Comparison of ENCODE assay signal across 8 cellular contexts in genomic region chr20:17614176-17614811, GRCh38. TPM values are rescaled to one million over a fixed set of nuclear protein-coding genes. Genes with fewer than 3 reads are reported as not detected.
A peak's percentile ranks its signal among the peaks of the same experiment; 100 is the strongest.
DNase-seq lines count a peak whose midpoint lies in the region; ATAC-seq and TF ChIP-seq lines count a peak whose summit lies in the region.

No MANE protein-coding gene starts in this region.

- H3K4me3 ChIP-seq in gastroesophageal sphincter (peak overlapping the region in 1 of 2 donors; percentile 22), gastrocnemius medialis (peak overlapping the region in 1 of 4 donors; percentile 13)

- TF ChIP-seq EP300 in gastroesophageal sphincter (IDR thresholded peaks at IDR 0.05), result no peak

- peak; percentile 70 for ATAC-seq in gastroesophageal sphincter
- ATAC-seq in gastrocnemius medialis, result peak; percentile 24 to 36
- no peak for ATAC-seq in HG03108 (IDR thresholded peaks at IDR 0.05; ENCODE audit: unreplicated experiment)
- ATAC-seq in GM18519 (IDR thresholded peaks at IDR 0.05; ENCODE audit: low FRiP score, unreplicated experiment), result no peak

- in situ Hi-C loops in gastrocnemius medialis (cut with MboI; ENCODE audit: low sequenced_read_pairs in 4 of 4), result no loop called here

- peaks cover 6 to 89% (median 60%) of the 10 kb centered on the region in 3 donors for H3K4me1 ChIP-seq in gastroesophageal sphincter
- H3K4me1 ChIP-seq in gastrocnemius medialis, result peaks cover 0 to 7% of the 10 kb centered on the region in 2 donors

- peaks cover 0 to 65% of the 10 kb centered on the region in 2 donors for H3K36me3 ChIP-seq in gastroesophageal sphincter
- peaks cover 0 to 10% of the 10 kb centered on the region in 2 donors for H3K36me3 ChIP-seq in gastrocnemius medialis

- H3K9me3 ChIP-seq in gastroesophageal sphincter (no peaks in the 10 kb centered on the region), gastrocnemius medialis (no peaks in the 10 kb centered on the region)

- TF ChIP-seq POLR2A in gastroesophageal sphincter (IDR thresholded peaks at IDR 0.05), result peak; percentile 8 to 11
- no peak for TF ChIP-seq POLR2A in gastrocnemius medialis (IDR thresholded peaks at IDR 0.05)

- TF ChIP-seq CTCF in gastroesophageal sphincter (IDR thresholded peaks at IDR 0.05) (no peak), gastrocnemius medialis (IDR thresholded peaks at IDR 0.05 in 4 of 5, conservative IDR thresholded peaks at IDR 0.05 in 1 of 5) (no peak)

- peak overlapping the region; percentile 35 to 86 (median 85) for H3K27ac ChIP-seq in gastroesophageal sphincter
- peak overlapping the region; percentile 34 to 54 (median 38) for H3K27ac ChIP-seq in gastrocnemius medialis

- intact Hi-C loops in gastrocnemius medialis (cut with DNase I; ENCODE audit: low total_unique reads), result loop anchor here (5.0 kb wide), 1 partner anchor 42 kb away; the partner anchor contains the start of gene DSTN

- WGBS in gastroesophageal sphincter (ENCODE audit: low coverage in 1 of 2), 2 donors, result 22 to 34% methylated on average over 8 to 15 of the region's 20 CpGs

- peak; percentile 74 for DNase-seq in GM03348 (ENCODE audit: low spot score)
- DNase-seq in gastrocnemius medialis, result peak; percentile 44 to 63
- no peak for DNase-seq in CD1c-positive myeloid dendritic cell (ENCODE audit: extremely low spot score)
- DNase-seq in MV-4-11 (lab: John Stamatoyannopoulos, UW), result no peak

- H3K27me3 ChIP-seq in gastroesophageal sphincter (no peaks in the 10 kb centered on the region), gastrocnemius medialis (no peaks in the 10 kb centered on the region)

TF ChIP-seq in PFSK-1, 5 proteins besides CTCF, POLR2A, EP300 and RAD21:
- 0 out of 2 replicates have a peak, but pooled peaks have one; percentile 12 for TF ChIP-seq POLR2AphosphoS5 (IDR thresholded peaks at IDR 0.05; ENCODE audit: low read depth, low read length)
- TF ChIP-seq, protein P1, sequence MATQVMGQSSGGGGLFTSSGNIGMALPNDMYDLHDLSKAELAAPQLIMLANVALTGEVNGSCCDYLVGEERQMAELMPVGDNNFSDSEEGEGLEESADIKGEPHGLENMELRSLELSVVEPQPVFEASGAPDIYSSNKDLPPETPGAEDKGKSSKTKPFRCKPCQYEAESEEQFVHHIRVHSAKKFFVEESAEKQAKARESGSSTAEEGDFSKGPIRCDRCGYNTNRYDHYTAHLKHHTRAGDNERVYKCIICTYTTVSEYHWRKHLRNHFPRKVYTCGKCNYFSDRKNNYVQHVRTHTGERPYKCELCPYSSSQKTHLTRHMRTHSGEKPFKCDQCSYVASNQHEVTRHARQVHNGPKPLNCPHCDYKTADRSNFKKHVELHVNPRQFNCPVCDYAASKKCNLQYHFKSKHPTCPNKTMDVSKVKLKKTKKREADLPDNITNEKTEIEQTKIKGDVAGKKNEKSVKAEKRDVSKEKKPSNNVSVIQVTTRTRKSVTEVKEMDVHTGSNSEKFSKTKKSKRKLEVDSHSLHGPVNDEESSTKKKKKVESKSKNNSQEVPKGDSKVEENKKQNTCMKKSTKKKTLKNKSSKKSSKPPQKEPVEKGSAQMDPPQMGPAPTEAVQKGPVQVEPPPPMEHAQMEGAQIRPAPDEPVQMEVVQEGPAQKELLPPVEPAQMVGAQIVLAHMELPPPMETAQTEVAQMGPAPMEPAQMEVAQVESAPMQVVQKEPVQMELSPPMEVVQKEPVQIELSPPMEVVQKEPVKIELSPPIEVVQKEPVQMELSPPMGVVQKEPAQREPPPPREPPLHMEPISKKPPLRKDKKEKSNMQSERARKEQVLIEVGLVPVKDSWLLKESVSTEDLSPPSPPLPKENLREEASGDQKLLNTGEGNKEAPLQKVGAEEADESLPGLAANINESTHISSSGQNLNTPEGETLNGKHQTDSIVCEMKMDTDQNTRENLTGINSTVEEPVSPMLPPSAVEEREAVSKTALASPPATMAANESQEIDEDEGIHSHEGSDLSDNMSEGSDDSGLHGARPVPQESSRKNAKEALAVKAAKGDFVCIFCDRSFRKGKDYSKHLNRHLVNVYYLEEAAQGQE (IDR thresholded peaks at IDR 0.05; ENCODE audit: insufficient read depth in 1 of 2, low read depth in 2 of 2, low read length in 2 of 2), result no peak

RNA-seq across cellular contexts. Expression of gene DSTN, which starts 44.4 kb away (rescaled TPM):
- polyA plus RNA-seq in PFSK-1 (2012; ENCODE audit: insufficient read length, low read depth), result 120 TPM
- 1,000 to 10,000 TPM; 1,820 to 3,515 (median 2,996) TPM for total RNA-seq in gastroesophageal sphincter
- total RNA-seq in gastrocnemius medialis, result 100 to 1,000 TPM in 1 of 4 donors, 10 to 100 TPM in 3; 79.2 to 128 (median 88.5) TPM

Comparison
In these comparisons a context has a peak if more than half of its experiments do, and no peak if none do; other contexts are left out.
1. DNase-seq: peak in GM03348 (single experiment) and gastrocnemius medialis (2 of 2); none in CD1c-positive myeloid dendritic cell (single experiment) and MV-4-11 (single experiment).
2. ATAC-seq: peak in gastroesophageal sphincter (single experiment) and gastrocnemius medialis (2 of 2); none in HG03108 (single experiment) and GM18519 (single experiment).
3. POLR2A ChIP-seq: peak in gastroesophageal sphincter (2 of 2); none in gastrocnemius medialis (0 of 2).
4. RNA of gene DSTN, which starts 44.4 kb away (total RNA-seq): 1,820 to 3,515 TPM in gastroesophageal sphincter; 79.2 to 128 TPM in gastrocnemius medialis; every median in the first group is over 10 times any median in the second.